In genomic region chr19:48373567-48373966, GRCh38 we compare ENCODE assay signal across 22 cellular contexts. TPM values are rescaled to one million over a fixed set of nuclear protein-coding genes. Genes with fewer than 3 reads are reported as not detected.
DNase-seq lines count a peak whose midpoint lies in the region; ATAC-seq, FAIRE-seq and TF ChIP-seq lines count a peak whose summit lies in the region.
"Had no signal": no experiment of that assay in that cellular context is flagged by ENCODE, and none has a peak within 500 bp of the region (broad histone marks: within the 10 kb centered on the region; RNA-seq: fewer than 3 reads in every experiment).

No MANE protein-coding gene starts in this region.

- TF ChIP-seq CTCF in A549 (IDR thresholded peaks at IDR 0.05), result no peak
- no peak for TF ChIP-seq CTCF in HEK293 (tag by site-specific recombination; IDR thresholded peaks at IDR 0.05)
- no peak for TF ChIP-seq CTCF in WERI-Rb-1 (IDR thresholded peaks at IDR 0.05; ENCODE audit: low read depth, low read length)
- TF ChIP-seq CTCF in nephron progenitor cell (IDR thresholded peaks at IDR 0.05), result no peak

- peak; percentile 9 to 23; a peak in 3 of 6 replicates for ATAC-seq in A549
- no peak for ATAC-seq in GM19351 (IDR thresholded peaks at IDR 0.05; ENCODE audit: unreplicated experiment)
- ATAC-seq: GM12878, Right ventricle myocardium inferior, SK-N-SH treated with all-trans-retinoic acid at 6 μM for 48 hours had no signal

- H3K27ac ChIP-seq in A549 (peak overlapping the region; percentile 64 to 81), HEK293 (ENCODE audit: extremely low read depth, low read depth, low read length) (peak overlapping the region; percentile 61), WERI-Rb-1 (peak overlapping the region; percentile 41; the same call in 1 of the 2 replicates)
- H3K27ac ChIP-seq: SJCRH30 had no signal

- H3K36me3 ChIP-seq in HEK293 (ENCODE audit: control insufficient read depth in 2 of 2, insufficient read depth in 1 of 2, low read length in 2 of 2), result no peaks in the 10 kb centered on the region; a peak in 1 of 3 replicates
- H3K36me3 ChIP-seq in WERI-Rb-1, result no peaks in the 10 kb centered on the region; the same call in 1 of the 2 replicates
- H3K36me3 ChIP-seq: SJCRH30 had no signal

- TF ChIP-seq EP300 in A549 (IDR thresholded peaks at IDR 0.05), result no peak

- peaks cover 23% of the 10 kb centered on the region for H3K4me1 ChIP-seq in A549
- peaks cover 12% of the 10 kb centered on the region for H3K4me1 ChIP-seq in HEK293 (ENCODE audit: control insufficient read depth, insufficient read depth, low read length)

- WGBS in A549 (ENCODE audit: missing lambda C conversion rate), result 94% methylated on average over 11 of the region's 11 CpGs

- no peaks in the 10 kb centered on the region for H3K36me3 Mint-ChIP-seq in nephron progenitor cell (ENCODE audit: low read depth)
- H3K36me3 Mint-ChIP-seq: CD4-positive, alpha-beta memory T cell had no signal

- no peaks in the 10 kb centered on the region for H3K9me3 Mint-ChIP-seq in nephron progenitor cell
- H3K9me3 Mint-ChIP-seq: CD4-positive, alpha-beta memory T cell had no signal

- no peak for TF ChIP-seq RAD21 in A549 (conservative IDR thresholded peaks at IDR 0.05 in 1 of 2, IDR thresholded peaks at IDR 0.05 in 1 of 2)

- H3K9me3 ChIP-seq in A549, result no peaks in the 10 kb centered on the region
- no peaks in the 10 kb centered on the region for H3K9me3 ChIP-seq in HEK293 (ENCODE audit: control insufficient read depth, insufficient read depth, low read depth, low read length)
- no peaks in the 10 kb centered on the region for H3K9me3 ChIP-seq in WERI-Rb-1 (ENCODE audit: severe bottlenecking)
- H3K9me3 ChIP-seq: SJCRH30 had no signal

- H3K27me3 Mint-ChIP-seq in nephron progenitor cell (ENCODE audit: low read depth, poor library complexity), result peaks cover 17% of the 10 kb centered on the region
- H3K27me3 Mint-ChIP-seq: CD4-positive, alpha-beta memory T cell had no signal

- CTCF ChIA-PET in A549 (lab: Yijun Ruan, JAX), result interaction anchor here (0.6 to 6.7 kb wide), 7 partner anchors 10 to 159 kb away, joined by 3 to 54 read pairs (median 4); partner anchors contain the start of genes KDELR1, SYNGR4 and TMEM143
- CTCF ChIA-PET in HEK293 (lab: Yijun Ruan, JAX), result interaction anchor here (0.5 to 1.6 kb wide), 2 partner anchors 10 to 186 kb away, joined by 3 read pairs; partner anchors contain the start of genes SYNGR4 and TMEM143

- peak overlapping the region; percentile 83 for H3K27ac Mint-ChIP-seq in nephron progenitor cell

- FAIRE-seq in A549 (lab: Jason Lieb, UNC), result no peak
- FAIRE-seq: GM12878, RCC 7860 had no signal

- POLR2A ChIA-PET in A549 (lab: Yijun Ruan, JAX), result interaction anchor here (1.7 to 2.0 kb wide), 2 partner anchors 10 to 18 kb away, joined by 10 read pairs; partner anchors contain the start of genes KDELR1, SYNGR4 and TMEM143
- POLR2A ChIA-PET in HEK293 (lab: Yijun Ruan, JAX), result interaction anchor here (1.0 to 1.8 kb wide), 3 partner anchors 8 to 52 kb away, joined by 3 to 12 read pairs (median 4); partner anchors contain the start of genes SYNGR4 and TMEM143

- peak overlapping the region; percentile 63 for H3K4me2 ChIP-seq in A549

- H3K4me3 Mint-ChIP-seq in nephron progenitor cell, result no peak overlapping the region
- H3K4me3 Mint-ChIP-seq: CD4-positive, alpha-beta memory T cell had no signal

- no peak overlapping the region for H3K4me3 ChIP-seq in A549
- no peak overlapping the region for H3K4me3 ChIP-seq in HEK293 (ENCODE audit: low read depth, low read length)
- H3K4me3 ChIP-seq in WERI-Rb-1 (ENCODE audit: low read depth, low read length), result no peak overlapping the region
- H3K4me3 ChIP-seq: GM12878, SJCRH30 had no signal

- TF ChIP-seq POLR2A in A549 (IDR thresholded peaks at IDR 0.05; ENCODE audit: low read length), result no peak

- H3K27me3 ChIP-seq in WERI-Rb-1 (ENCODE audit: insufficient read depth, low read depth, severe bottlenecking), result no peaks in the 10 kb centered on the region

- H3K4me1 Mint-ChIP-seq in nephron progenitor cell, result peaks cover 67% of the 10 kb centered on the region
- H3K4me1 Mint-ChIP-seq: CD4-positive, alpha-beta memory T cell had no signal

- DNase-seq in A549 (ENCODE audit: low read depth in 1 of 2, low spot score in 1 of 2) (no peak), WERI-Rb-1 (no peak), nephron progenitor cell (no peak), NCI-H446 (lab: John Stamatoyannopoulos, UW) (no peak), DMS 273 treated with DMSO at 0.1 percent for 48 hours (lab: John Stamatoyannopoulos, UW) (no peak), NOMO-1 treated with dmso at 0.1 percent for 144 hours (lab: John Stamatoyannopoulos, UW; ENCODE audit: unreplicated experiment) (no peak)
- DNase-seq: 8988T; CD4-positive, alpha-beta memory T cell; EL; GDM1; KBM-7; MV-4-11; NCI-H1930; NCI-H526 treated with DMSO at 0.1 percent for 48 hours; SJCRH30 had no signal

TF ChIP-seq in A549, 52 proteins besides CTCF, POLR2A, EP300 and RAD21:
- no peak for TF ChIP-seq ZSCAN20 (CRISPR knock-in tag; IDR thresholded peaks at IDR 0.05)
- no peak for TF ChIP-seq MYC (IDR thresholded peaks at IDR 0.05; ENCODE audit: borderline replicate concordance, low read length)
- TF ChIP-seq HOXA7 (CRISPR knock-in tag; IDR thresholded peaks at IDR 0.05), result no peak
- TF ChIP-seq NR3C1 (IDR thresholded peaks at IDR 0.05), result no peak
- no peak for TF ChIP-seq JUNB (IDR thresholded peaks at IDR 0.05)
- TF ChIP-seq KDM5A (IDR thresholded peaks at IDR 0.05), result no peak

TF ChIP-seq in HEK293, 187 proteins besides CTCF, POLR2A, EP300 and RAD21 (continues in another document):
- TF ChIP-seq ZNF311 (tag by site-specific recombination; IDR thresholded peaks at IDR 0.05; ENCODE audit: borderline replicate concordance) (no peak), ZNF529 (tag by site-specific recombination; IDR thresholded peaks at IDR 0.05; ENCODE audit: insufficient replicate concordance) (no peak), ZNF645 (tag by site-specific recombination; IDR thresholded peaks at IDR 0.05) (no peak), BCL6B (tag by site-specific recombination; IDR thresholded peaks at IDR 0.05) (no peak), ZNF707 (tag by site-specific recombination; IDR thresholded peaks at IDR 0.05) (no peak), RBAK (tag by site-specific recombination; IDR thresholded peaks at IDR 0.05) (no peak)

RNA-seq across cellular contexts. Expression of gene SYNGR4, which starts 9.4 kb away (rescaled TPM):
- polyA plus RNA-seq in A549 (2011; rRNA removed) (2.3 and 2.9 TPM in 2 replicates), A549 (2017; fragmentation: RNase III; extraction: RNeasy Plus Mini Kit Qiagen cat#74134 plus additional on column Dnase treatment) (2.5 to 4.4 TPM (median 2.9 TPM) in 3 replicates)
- 4.2 and 4.7 TPM in 2 replicates for polyA plus RNA-seq in A549 (2012; cell fraction: cytosol; rRNA removed)
- 2.8 and 4.1 TPM in 2 replicates for polyA plus RNA-seq in A549 (2012; cell fraction: nucleus; rRNA removed)
- 4.4 and 4.7 TPM in 2 replicates for polyA minus RNA-seq in A549 (2011; rRNA and poly(A)+ RNA removed)
- polyA plus RNA-seq: BJ; CD4-positive, alpha-beta memory T cell had no signal

RNA-seq across cellular contexts. Expression of gene TMEM143, which starts 9.8 kb away (rescaled TPM):
- polyA plus RNA-seq in A549 (2011; rRNA removed), result 7.4 and 7.6 TPM in 2 replicates
- 10.5 and 14.5 TPM in 2 replicates for polyA plus RNA-seq in A549 (2012; cell fraction: cytosol; rRNA removed)
- polyA plus RNA-seq in A549 (2012; cell fraction: nucleus; rRNA removed), result 33.4 and 45.5 TPM in 2 replicates
- 6.3 to 7.0 TPM (median 6.4 TPM) in 3 replicates for polyA plus RNA-seq in A549 (2017; fragmentation: RNase III; extraction: RNeasy Plus Mini Kit Qiagen cat#74134 plus additional on column Dnase treatment)
- polyA minus RNA-seq in A549 (2011; rRNA and poly(A)+ RNA removed), result 9.5 and 15.0 TPM in 2 replicates

RNA-seq across cellular contexts. Expression of gene KDELR1, which starts 17.8 kb away (rescaled TPM):
- 200 and 270 TPM in 2 replicates for polyA plus RNA-seq in A549 (2011; rRNA removed)
- polyA plus RNA-seq in A549 (2012; cell fraction: cytosol; rRNA removed), result 203 and 269 TPM in 2 replicates
- 238 and 248 TPM in 2 replicates for polyA plus RNA-seq in A549 (2012; cell fraction: nucleus; rRNA removed)
- polyA plus RNA-seq in A549 (2017; fragmentation: RNase III; extraction: RNeasy Plus Mini Kit Qiagen cat#74134 plus additional on column Dnase treatment), result 280 to 318 TPM (median 302 TPM) in 3 replicates
- polyA minus RNA-seq in A549 (2011; rRNA and poly(A)+ RNA removed), result 222 and 240 TPM in 2 replicates

RNA-seq across cellular contexts. Expression of gene GRIN2D, which starts 19.9 kb away (rescaled TPM):
- polyA plus RNA-seq in A549 (2011; rRNA removed) (2.6 and 3.4 TPM in 2 replicates), A549 (2017; fragmentation: RNase III; extraction: RNeasy Plus Mini Kit Qiagen cat#74134 plus additional on column Dnase treatment) (5.8 to 6.8 TPM (median 6.3 TPM) in 3 replicates)
- 4.9 and 6.7 TPM in 2 replicates for polyA plus RNA-seq in A549 (2012; cell fraction: cytosol; rRNA removed)
- polyA plus RNA-seq in A549 (2012; cell fraction: nucleus; rRNA removed), result 17.0 and 20.5 TPM in 2 replicates
- 5.4 and 8.1 TPM in 2 replicates for polyA minus RNA-seq in A549 (2011; rRNA and poly(A)+ RNA removed)
- polyA plus RNA-seq: CD4-positive, alpha-beta memory T cell had no signal

RNA-seq across cellular contexts. Expression of gene EMP3, which starts 48.2 kb away (rescaled TPM):
- polyA plus RNA-seq in A549 (2011; rRNA removed) (147 and 210 TPM in 2 replicates), A549 (2017; fragmentation: RNase III; extraction: RNeasy Plus Mini Kit Qiagen cat#74134 plus additional on column Dnase treatment) (564 to 580 TPM (median 566 TPM) in 3 replicates)
- 395 and 483 TPM in 2 replicates for polyA plus RNA-seq in A549 (2012; cell fraction: cytosol; rRNA removed)
- 319 and 362 TPM in 2 replicates for polyA plus RNA-seq in A549 (2012; cell fraction: nucleus; rRNA removed)
- polyA minus RNA-seq in A549 (2011; rRNA and poly(A)+ RNA removed), result 203 and 214 TPM in 2 replicates
